ENCODE assay signal across 19 cellular contexts in genomic region chr9:92384373-92384772, GRCh38. TPM values are rescaled to one million over a fixed set of nuclear protein-coding genes. Genes with fewer than 3 reads are reported as not detected.
DNase-seq lines count a peak whose midpoint lies in the region; ATAC-seq, FAIRE-seq and TF ChIP-seq lines count a peak whose summit lies in the region.
"Had no signal": no experiment of that assay in that cellular context is flagged by ENCODE, and none has a peak within 500 bp of the region (broad histone marks: within the 10 kb centered on the region; RNA-seq: fewer than 3 reads in every experiment).

No MANE protein-coding gene starts in this region.

- intact Hi-C loops in IMR-90 (cut with micrococcal nuclease) (loop anchor here (5.0 kb wide), 1 partner anchor 37 kb away; no protein-coding TSS in a partner anchor), K562 (cut with micrococcal nuclease) (no loop called here), aorta (cut with DNase I) (loop anchor here in 1 of 2 donors (5.0 kb wide), 1 partner anchor 37 kb away; no protein-coding TSS in a partner anchor)

- CTCF ChIA-PET in IMR-90 (lab: Yijun Ruan, JAX) (no interaction called here), K562 (lab: Yijun Ruan, JAX; ENCODE audit: low intra/inter-chr PET ratio) (no interaction called here)

- no CpG with 5 or more reads among the region's 1 CpG for WGBS in IMR-90 (ENCODE audit: extremely low coverage in 2 of 2, insufficient read length in 1 of 2), 2 experiments
- WGBS in K562 (ENCODE audit: insufficient coverage, low coverage, missing lambda C conversion rate): 90% methylated on average over 1 of the region's 1 CpG
- WGBS in aorta, 2 donors: 0 to 9% methylated on average over 1 of the region's 1 CpG

- H4K20me1 ChIP-seq in IMR-90 (ENCODE audit: insufficient read depth, low read length) (no peaks in the 10 kb centered on the region), K562 (replicated peaks; ENCODE audit: control insufficient read depth, insufficient read depth, low read length) (no peaks in the 10 kb centered on the region)

- H3K79me2 ChIP-seq in K562 (ENCODE audit: control insufficient read depth, insufficient read depth, low read length): no peaks in the 10 kb centered on the region

- POLR2A ChIA-PET in IMR-90 (lab: Charles Lee; ENCODE audit: unreplicated experiment) (no interaction called here), K562 (lab: Yijun Ruan, JAX) (interaction anchor here (1.1 kb wide), 1 partner anchor 20 kb away, joined by 3 read pairs; the partner anchor contains the start of gene OGN)

- DNase-seq in IMR-90 (peak; percentile 69), K562 (ENCODE audit: extremely low read depth in 1 of 4, low spot score in 3 of 4) (no peak), hepatic stellate cell (ENCODE audit: low spot score) (peak; percentile 8), aorta (no peak), GM13976 (ENCODE audit: low spot score) (no peak)
- no peak for DNase-seq in activated naive CD4-positive, alpha-beta T cell treated with anti-CD3 and anti-CD28 coated beads, Interleukin-2, amount 50 U/mL, for 72 hours (ENCODE audit: low spot score in 2 of 2)
- DNase-seq: activated CD4-positive, alpha-beta memory T cell treated with anti-CD3 and anti-CD28 coated beads, Interleukin-2, amount 10 ng/mL, durations not matched to agents 7 days and 5 days; CD4-positive, alpha-beta T cell; effector CD4-positive, alpha-beta T cell; head of caudate nucleus; left cardiac atrium; naive B cell; NCI-H1092; NCI-H345; stimulated activated CD4-positive, alpha-beta T cell treated with anti-CD3 and anti-CD28 coated beads, Interleukin-1b, Interleukin-23, amount 100 ng/mL, for 48 hours; thyroid gland had no signal

- H4K91ac ChIP-seq in IMR-90 (ENCODE audit: insufficient read depth, low read depth, low read length): no peak overlapping the region

- TF ChIP-seq POLR2A in IMR-90 (IDR thresholded peaks at IDR 0.05; ENCODE audit: low read depth, low read length) (no peak), K562 (conservative IDR thresholded peaks at IDR 0.05) (no peak)

- H4K8ac ChIP-seq in IMR-90 (ENCODE audit: low read depth in 2 of 2, low read length in 2 of 2): no peak overlapping the region

- H3K9me3 ChIP-seq in IMR-90 (ENCODE audit: control insufficient read depth, insufficient read depth, low read length): no peaks in the 10 kb centered on the region
- H3K9me3 ChIP-seq in K562 (replicated peaks; ENCODE audit: control insufficient read depth, insufficient read depth, low read depth, low read length): no peaks in the 10 kb centered on the region
- H3K9me3 ChIP-seq in aorta (ENCODE audit: control insufficient read depth, low read length): no peaks in the 10 kb centered on the region

- H3K9ac ChIP-seq in IMR-90 (ENCODE audit: low read depth, low read length) (no peak overlapping the region), K562 (ENCODE audit: insufficient read depth in 1 of 2, low read depth in 2 of 2, low read length in 2 of 2) (no peak overlapping the region)

- dilution Hi-C loops in IMR-90 (cut with HindIII; ENCODE audit: low sequenced_read_pairs, unreplicated experiment): no loop called here

- no peak overlapping the region for H3K14ac ChIP-seq in IMR-90 (replicated peaks; ENCODE audit: low read depth, low read length)

- peak overlapping the region; percentile 63 for H3K4me2 ChIP-seq in IMR-90 (ENCODE audit: low read depth, low read length)
- H3K4me2 ChIP-seq in K562 (ENCODE audit: insufficient read depth, low read length): no peak overlapping the region

- H2BK120ac ChIP-seq in IMR-90 (ENCODE audit: low read depth, low read length): no peak overlapping the region

- peak; percentile 87 for ATAC-seq in IMR-90 (ENCODE audit: low read depth)
- ATAC-seq in K562: no peak
- peak; percentile 30 for ATAC-seq in aorta (ENCODE audit: low FRiP score)
- ATAC-seq in activated naive CD4-positive, alpha-beta T cell treated with anti-CD3 and anti-CD28 coated beads, Interleukin-2, amount 50 U/mL, for 72 hours: no peak
- no peak for ATAC-seq in HG02610 (IDR thresholded peaks at IDR 0.05; ENCODE audit: unreplicated experiment)
- ATAC-seq: activated T-helper 17 cell treated with anti-CD3 and anti-CD28 coated beads, Interleukin-2, amount 50 U/mL, for 72 hours had no signal

- no peaks in the 10 kb centered on the region for H3K79me1 ChIP-seq in IMR-90 (ENCODE audit: low read depth in 1 of 2, low read length in 2 of 2)

- H3K56ac ChIP-seq in IMR-90 (ENCODE audit: extremely low read depth, insufficient read depth, low read length): no peak overlapping the region

- no peak for TF ChIP-seq EP300 in K562 (IDR thresholded peaks at IDR 0.05; ENCODE audit: low read length)

- H2BK15ac ChIP-seq in IMR-90 (ENCODE audit: low read depth, low read length): no peak overlapping the region

- BruUV-seq in IMR-90 (replicated peaks; lab: Mats Ljungman, UMichigan) (no TSS peak), K562 (replicated peaks; lab: Mats Ljungman, UMichigan) (no TSS peak)

- H3K4ac ChIP-seq in IMR-90 (ENCODE audit: low read depth, low read length): no peak overlapping the region

- no peak overlapping the region; the same call in 1 of the 2 replicates for H3K18ac ChIP-seq in IMR-90 (ENCODE audit: low read depth, low read length)

- no peaks in the 10 kb centered on the region for H3K36me3 ChIP-seq in IMR-90 (ENCODE audit: control insufficient read depth, insufficient read depth, low read length)
- no peaks in the 10 kb centered on the region for H3K36me3 ChIP-seq in K562 (ENCODE audit: control insufficient read depth, insufficient read depth, low read length)
- H3K36me3 ChIP-seq in aorta (ENCODE audit: control insufficient read depth in 1 of 2, insufficient read depth in 2 of 2, low read length in 1 of 2): no peaks in the 10 kb centered on the region
- H3K36me3 ChIP-seq: thyroid gland had no signal

- no peak for TF ChIP-seq CTCF in IMR-90 (conservative IDR thresholded peaks at IDR 0.05; ENCODE audit: low read depth, low read length)
- TF ChIP-seq CTCF in K562 (IDR thresholded peaks at IDR 0.05 in 2 of 3, conservative IDR thresholded peaks at IDR 0.05 in 1 of 3; ENCODE audit: insufficient read depth in 2 of 3, low read depth in 1 of 3, low read length in 3 of 3): no peak
- no peak for TF ChIP-seq CTCF in GM13976 (IDR thresholded peaks at IDR 0.05; ENCODE audit: borderline replicate concordance, control extremely low read depth, extremely low read depth, insufficient read depth, missing control alignments)

- H2AK5ac ChIP-seq in IMR-90 (ENCODE audit: low read depth, low read length): no peak overlapping the region

- H2BK20ac ChIP-seq in IMR-90 (ENCODE audit: low read depth, low read length): no peak overlapping the region

- H3K9me3 Mint-ChIP-seq in activated naive CD4-positive, alpha-beta T cell treated with anti-CD3 and anti-CD28 coated beads, Interleukin-2, amount 50 U/mL, for 72 hours: no peaks in the 10 kb centered on the region
- H3K9me3 Mint-ChIP-seq: activated CD4-positive, alpha-beta memory T cell treated with anti-CD3 and anti-CD28 coated beads, Interleukin-2, amount 10 ng/mL, durations not matched to agents 7 days and 5 days; activated T-helper 17 cell treated with anti-CD3 and anti-CD28 coated beads, Interleukin-2, amount 50 U/mL, for 72 hours; CD4-positive, alpha-beta T cell; naive B cell had no signal

- H2AFZ ChIP-seq in IMR-90 (replicated peaks; ENCODE audit: low read length, poor library complexity) (no peak overlapping the region), K562 (ENCODE audit: low read depth, low read length) (no peak overlapping the region)

- H3K27ac ChIP-seq in IMR-90 (ENCODE audit: insufficient read depth, low read length) (no peak overlapping the region), K562 (ENCODE audit: extremely low read depth, low read depth, low read length) (no peak overlapping the region), aorta (ENCODE audit: low read depth in 1 of 2, low read length in 2 of 2) (no peak overlapping the region)
- H3K27ac ChIP-seq: SK-N-MC had no signal

- no peak overlapping the region for H3K23ac ChIP-seq in IMR-90 (ENCODE audit: low read depth, low read length)

- H2AK9ac ChIP-seq in IMR-90 (replicated peaks; ENCODE audit: low read depth, low read length, poor library complexity): no peak overlapping the region

- no peaks in the 10 kb centered on the region; the same call in 1 of the 2 replicates for H3K4me1 ChIP-seq in IMR-90 (ENCODE audit: control insufficient read depth, insufficient read depth, low read length)
- no peaks in the 10 kb centered on the region for H3K4me1 ChIP-seq in K562 (replicated peaks in 1 of 2; ENCODE audit: control insufficient read depth in 2 of 2, insufficient read depth in 2 of 2, low read length in 2 of 2)
- peaks cover 2 to 3% of the 10 kb centered on the region in 2 donors for H3K4me1 ChIP-seq in aorta (ENCODE audit: control insufficient read depth in 1 of 2, insufficient read depth in 2 of 2, low read length in 2 of 2)
- H3K4me1 ChIP-seq: thyroid gland had no signal

- H2BK5ac ChIP-seq in IMR-90 (ENCODE audit: low read depth, low read length, poor library complexity, severe bottlenecking): no peak overlapping the region

- H3K27me3 ChIP-seq in IMR-90 (ENCODE audit: control insufficient read depth, insufficient read depth, low read length) (no peaks in the 10 kb centered on the region), K562 (ENCODE audit: control insufficient read depth in 2 of 2, insufficient read depth in 2 of 2, low read length in 2 of 2) (no peaks in the 10 kb centered on the region), aorta (ENCODE audit: control insufficient read depth in 1 of 2, insufficient read depth in 2 of 2, low read length in 1 of 2) (no peaks in the 10 kb centered on the region)
- H3K27me3 ChIP-seq: thyroid gland had no signal

- in situ Hi-C loops in IMR-90 (cut with MboI; ENCODE audit: low sequenced_read_pairs): no loop called here
- in situ Hi-C loops in K562 (cut with MboI): no loop called here
- in situ Hi-C loops in GM13976 (cut with MboI; ENCODE audit: low sequenced_read_pairs, unreplicated experiment): no loop called here

- no peak for FAIRE-seq in K562 (lab: Jason Lieb, UNC)

- H3K4me3 ChIP-seq in IMR-90 (ENCODE audit: insufficient read depth, low read depth, low read length) (no peak overlapping the region), K562 (no peak overlapping the region), aorta (ENCODE audit: low read length in 2 of 2) (no peak overlapping the region)
- H3K4me3 ChIP-seq: SK-N-MC, thyroid gland had no signal

- H3K9me1 ChIP-seq in IMR-90 (ENCODE audit: insufficient read depth, low read length): no peaks in the 10 kb centered on the region; the same call in 1 of the 2 replicates
- H3K9me1 ChIP-seq in K562 (ENCODE audit: control insufficient read depth, insufficient read depth, low read length): no peaks in the 10 kb centered on the region

- H3K27ac Mint-ChIP-seq in activated naive CD4-positive, alpha-beta T cell treated with anti-CD3 and anti-CD28 coated beads, Interleukin-2, amount 50 U/mL, for 72 hours: no peak overlapping the region
- H3K27ac Mint-ChIP-seq: activated CD4-positive, alpha-beta memory T cell treated with anti-CD3 and anti-CD28 coated beads, Interleukin-2, amount 10 ng/mL, durations not matched to agents 7 days and 5 days; activated T-helper 17 cell treated with anti-CD3 and anti-CD28 coated beads, Interleukin-2, amount 50 U/mL, for 72 hours; CD4-positive, alpha-beta T cell had no signal

- H3K36me3 Mint-ChIP-seq in activated naive CD4-positive, alpha-beta T cell treated with anti-CD3 and anti-CD28 coated beads, Interleukin-2, amount 50 U/mL, for 72 hours: no peaks in the 10 kb centered on the region
- H3K36me3 Mint-ChIP-seq: naive B cell had no signal

- no peak overlapping the region for H4K5ac ChIP-seq in IMR-90 (ENCODE audit: low read depth, low read length)

- TF ChIP-seq RAD21 in IMR-90 (IDR thresholded peaks at IDR 0.05; ENCODE audit: low read length) (no peak), K562 (CRISPR knock-in tag; conservative IDR thresholded peaks at IDR 0.05 in 1 of 2, IDR thresholded peaks at IDR 0.05 in 1 of 2) (no peak)

RNA-seq across cellular contexts. Expression of gene OGN, which starts 20.0 kb away (rescaled TPM):
- under 0.01 TPM in 1 of 2 replicates, not detected in the other for total RNA-seq in IMR-90 (2012; rRNA removed)
- polyA plus RNA-seq in IMR-90 (2012; rRNA removed): 0.10 TPM in 1 of 2 replicates, not detected in the other
- polyA plus RNA-seq in IMR-90 (2012; cell fraction: cytosol; rRNA removed): not detected in 2 replicates
- not detected in 2 replicates for polyA plus RNA-seq in IMR-90 (2012; cell fraction: nucleus; rRNA removed; ENCODE audit: low replicate concordance)
- not detected in 2 replicates for total RNA-seq in K562 (2011; cell fraction: chromatin; rRNA removed; ENCODE audit: low replicate concordance)
- total RNA-seq in K562 (2011; cell fraction: nucleolus; rRNA removed): not detected in 2 replicates
- total RNA-seq in K562 (2011; cell fraction: nucleoplasm; rRNA removed): not detected in 2 replicates
- total RNA-seq in K562 (2014; rRNA removed): not detected in 2 replicates
- total RNA-seq in K562 (2014; rRNA removed; fragmentation: Illumina TruSeq; extraction: Trizol): not detected in 2 replicates
- total RNA-seq in K562 (2015; rRNA removed; fragmentation: Illumina TruSeq; extraction: Trizol): not detected in 2 replicates
- total RNA-seq in K562 (2021): 0.07 and 0.16 TPM in 2 replicates
- polyA plus RNA-seq in K562 (2011; rRNA removed): not detected in 2 replicates
- polyA plus RNA-seq in K562 (2011; cell fraction: cytosol; rRNA removed): not detected in 2 replicates
- polyA plus RNA-seq in K562 (2011; cell fraction: nucleus; rRNA removed): not detected in 2 replicates
- 0.04 and 0.07 TPM in 2 replicates for polyA plus RNA-seq in K562 (2012)
- not detected in 2 replicates for polyA plus RNA-seq in K562 (2014; fragmentation: Illumina TruSeq; extraction: Trizol)
- polyA plus RNA-seq in K562 (2014; fragmentation: Nextera tagmentation; extraction: Ambion mirVana): under 1 TPM in 1 of 2 experiments, not detected in 1; 0.17 TPM
- polyA plus RNA-seq in K562 (2014; rRNA removed): not detected in 2 replicates
- polyA minus RNA-seq in K562 (2011; rRNA and poly(A)+ RNA removed): not detected in 2 replicates
- not detected in 2 replicates for polyA minus RNA-seq in K562 (2011; cell fraction: cytosol; rRNA and poly(A)+ RNA removed)
- not detected in 2 replicates for polyA minus RNA-seq in K562 (2011; cell fraction: nucleus; rRNA and poly(A)+ RNA removed)
- total RNA-seq in aorta: 100 to 1,000 TPM; 175 to 318 TPM
- 100 to 1,000 TPM; 235 to 803 TPM for polyA plus RNA-seq in aorta
- total RNA-seq in activated naive CD4-positive, alpha-beta T cell treated with anti-CD3 and anti-CD28 coated beads, Interleukin-2, amount 50 U/mL, for 72 hours: not detected
- total RNA-seq: activated CD4-positive, alpha-beta memory T cell treated with anti-CD3 and anti-CD28 coated beads, Interleukin-2, amount 10 ng/mL, durations not matched to agents 7 days and 5 days had no signal

RNA-seq across cellular contexts. Expression of gene OMD, which starts 39.9 kb away (rescaled TPM):
- total RNA-seq in IMR-90 (2012; rRNA removed) (not detected in 2 replicates), K562 (2014; rRNA removed) (not detected in 2 replicates), K562 (2014; rRNA removed; fragmentation: Illumina TruSeq; extraction: Trizol) (not detected in 2 replicates), K562 (2015; rRNA removed; fragmentation: Illumina TruSeq; extraction: Trizol) (not detected in 2 replicates), K562 (2021) (not detected in 2 replicates), aorta (10 to 100 TPM; 36.4 to 43.3 TPM)
- polyA plus RNA-seq in IMR-90 (2012; rRNA removed) (not detected in 2 replicates), K562 (2011; rRNA removed) (not detected in 2 replicates), K562 (2014; fragmentation: Illumina TruSeq; extraction: Trizol) (not detected in 2 replicates), K562 (2014; fragmentation: Nextera tagmentation; extraction: Ambion mirVana) (under 1 TPM in 1 of 2 experiments, not detected in 1; 0.21 TPM), K562 (2014; rRNA removed) (not detected in 2 replicates), aorta (100 to 1,000 TPM; 156 to 176 TPM)
- polyA plus RNA-seq in IMR-90 (2012; cell fraction: cytosol; rRNA removed): not detected in 2 replicates
- polyA plus RNA-seq in IMR-90 (2012; cell fraction: nucleus; rRNA removed; ENCODE audit: low replicate concordance): not detected in 2 replicates
- not detected in 2 replicates for total RNA-seq in K562 (2011; cell fraction: chromatin; rRNA removed; ENCODE audit: low replicate concordance)
- not detected in 2 replicates for total RNA-seq in K562 (2011; cell fraction: nucleolus; rRNA removed)
- not detected in 2 replicates for total RNA-seq in K562 (2011; cell fraction: nucleoplasm; rRNA removed)
- polyA plus RNA-seq in K562 (2011; cell fraction: cytosol; rRNA removed): not detected in 2 replicates
- not detected in 2 replicates for polyA plus RNA-seq in K562 (2011; cell fraction: nucleus; rRNA removed)
- 0.04 TPM in 1 of 2 replicates, not detected in the other for polyA plus RNA-seq in K562 (2012)
- not detected in 2 replicates for polyA minus RNA-seq in K562 (2011; rRNA and poly(A)+ RNA removed)
- polyA minus RNA-seq in K562 (2011; cell fraction: cytosol; rRNA and poly(A)+ RNA removed): not detected in 2 replicates
- polyA minus RNA-seq in K562 (2011; cell fraction: nucleus; rRNA and poly(A)+ RNA removed): not detected in 2 replicates
- total RNA-seq in activated naive CD4-positive, alpha-beta T cell treated with anti-CD3 and anti-CD28 coated beads, Interleukin-2, amount 50 U/mL, for 72 hours: not detected
- total RNA-seq: activated CD4-positive, alpha-beta memory T cell treated with anti-CD3 and anti-CD28 coated beads, Interleukin-2, amount 10 ng/mL, durations not matched to agents 7 days and 5 days; activated T-helper 17 cell treated with anti-CD3 and anti-CD28 coated beads, Interleukin-2, amount 50 U/mL, for 72 hours; CD4-positive, alpha-beta T cell had no signal

RNA-seq across cellular contexts. Expression of gene CENPP, which starts 58.6 kb away (rescaled TPM):
- total RNA-seq in IMR-90 (2012; rRNA removed): 1.4 and 3.6 TPM in 2 replicates
- polyA plus RNA-seq in IMR-90 (2012; rRNA removed): 0.90 and 2.0 TPM in 2 replicates
- polyA plus RNA-seq in IMR-90 (2012; cell fraction: cytosol; rRNA removed): 0.32 and 0.49 TPM in 2 replicates
- polyA plus RNA-seq in IMR-90 (2012; cell fraction: nucleus; rRNA removed; ENCODE audit: low replicate concordance): 1.2 TPM in 2 replicates
- 35.9 and 70.6 TPM in 2 replicates for total RNA-seq in K562 (2011; cell fraction: chromatin; rRNA removed; ENCODE audit: low replicate concordance)
- total RNA-seq in K562 (2011; cell fraction: nucleolus; rRNA removed): 8.8 and 13.2 TPM in 2 replicates
- total RNA-seq in K562 (2011; cell fraction: nucleoplasm; rRNA removed): 30.5 and 30.9 TPM in 2 replicates
- total RNA-seq in K562 (2014; rRNA removed): 16.1 and 17.7 TPM in 2 replicates
- 22.6 and 27.7 TPM in 2 replicates for total RNA-seq in K562 (2014; rRNA removed; fragmentation: Illumina TruSeq; extraction: Trizol)
- total RNA-seq in K562 (2015; rRNA removed; fragmentation: Illumina TruSeq; extraction: Trizol): 23.4 and 28.5 TPM in 2 replicates
- 17.9 and 19.7 TPM in 2 replicates for total RNA-seq in K562 (2021)
- polyA plus RNA-seq in K562 (2011; rRNA removed): 15.0 and 17.9 TPM in 2 replicates
- polyA plus RNA-seq in K562 (2011; cell fraction: cytosol; rRNA removed): 2.5 and 3.3 TPM in 2 replicates
- 3.6 and 3.7 TPM in 2 replicates for polyA plus RNA-seq in K562 (2011; cell fraction: nucleus; rRNA removed)
- polyA plus RNA-seq in K562 (2012): 13.4 and 15.8 TPM in 2 replicates
- 24.1 and 25.8 TPM in 2 replicates for polyA plus RNA-seq in K562 (2014; fragmentation: Illumina TruSeq; extraction: Trizol)
- 10 to 100 TPM in 1 of 2 experiments, 1 to 10 TPM in 1; 8.0 to 10.2 TPM for polyA plus RNA-seq in K562 (2014; fragmentation: Nextera tagmentation; extraction: Ambion mirVana)
- 18.5 and 20.9 TPM in 2 replicates for polyA plus RNA-seq in K562 (2014; rRNA removed)
- 12.7 and 16.5 TPM in 2 replicates for polyA minus RNA-seq in K562 (2011; rRNA and poly(A)+ RNA removed)
- polyA minus RNA-seq in K562 (2011; cell fraction: cytosol; rRNA and poly(A)+ RNA removed): 5.6 and 7.9 TPM in 2 replicates
- 8.3 and 17.5 TPM in 2 replicates for polyA minus RNA-seq in K562 (2011; cell fraction: nucleus; rRNA and poly(A)+ RNA removed)
- 10 to 100 TPM in 1 of 2 donors, 1 to 10 TPM in 1; 3.9 to 11.1 TPM for total RNA-seq in aorta
- 1 to 10 TPM in 1 of 2 donors, under 1 TPM in 1; 0.50 to 4.7 TPM for polyA plus RNA-seq in aorta
- total RNA-seq in activated naive CD4-positive, alpha-beta T cell treated with anti-CD3 and anti-CD28 coated beads, Interleukin-2, amount 50 U/mL, for 72 hours: 10 to 100 TPM; 22.3 to 26.4 TPM

RNA-seq across cellular contexts. Expression of gene NOL8, which starts 59.2 kb away (rescaled TPM):
- 18.3 and 23.6 TPM in 2 replicates for total RNA-seq in IMR-90 (2012; rRNA removed)
- 7.4 and 10.1 TPM in 2 replicates for polyA plus RNA-seq in IMR-90 (2012; rRNA removed)
- polyA plus RNA-seq in IMR-90 (2012; cell fraction: cytosol; rRNA removed): 0.81 and 1.8 TPM in 2 replicates
- polyA plus RNA-seq in IMR-90 (2012; cell fraction: nucleus; rRNA removed; ENCODE audit: low replicate concordance): 1.8 and 19.2 TPM in 2 replicates
- 88.1 and 253 TPM in 2 replicates for total RNA-seq in K562 (2011; cell fraction: chromatin; rRNA removed; ENCODE audit: low replicate concordance)
- 39.0 and 50.7 TPM in 2 replicates for total RNA-seq in K562 (2011; cell fraction: nucleolus; rRNA removed)
- 86.3 and 124 TPM in 2 replicates for total RNA-seq in K562 (2011; cell fraction: nucleoplasm; rRNA removed)
- 46.9 and 51.3 TPM in 2 replicates for total RNA-seq in K562 (2014; rRNA removed)
- total RNA-seq in K562 (2014; rRNA removed; fragmentation: Illumina TruSeq; extraction: Trizol): 57.1 and 64.7 TPM in 2 replicates
- total RNA-seq in K562 (2015; rRNA removed; fragmentation: Illumina TruSeq; extraction: Trizol): 57.4 and 64.8 TPM in 2 replicates
- total RNA-seq in K562 (2021): 51.5 and 55.0 TPM in 2 replicates
- polyA plus RNA-seq in K562 (2011; rRNA removed): 41.3 and 51.9 TPM in 2 replicates
- polyA plus RNA-seq in K562 (2011; cell fraction: cytosol; rRNA removed): 7.6 and 12.9 TPM in 2 replicates
- polyA plus RNA-seq in K562 (2011; cell fraction: nucleus; rRNA removed): 76.6 and 92.6 TPM in 2 replicates
- polyA plus RNA-seq in K562 (2012): 31.0 and 43.3 TPM in 2 replicates
- 66.0 and 88.8 TPM in 2 replicates for polyA plus RNA-seq in K562 (2014; fragmentation: Illumina TruSeq; extraction: Trizol)
- 10 to 100 TPM; 83.4 to 91.5 TPM for polyA plus RNA-seq in K562 (2014; fragmentation: Nextera tagmentation; extraction: Ambion mirVana)
- 58.7 and 62.5 TPM in 2 replicates for polyA plus RNA-seq in K562 (2014; rRNA removed)
- polyA minus RNA-seq in K562 (2011; rRNA and poly(A)+ RNA removed): 122 and 141 TPM in 2 replicates
- 22.0 and 31.9 TPM in 2 replicates for polyA minus RNA-seq in K562 (2011; cell fraction: cytosol; rRNA and poly(A)+ RNA removed)
- 63.4 and 103 TPM in 2 replicates for polyA minus RNA-seq in K562 (2011; cell fraction: nucleus; rRNA and poly(A)+ RNA removed)
- total RNA-seq in aorta: 10 to 100 TPM; 29.7 to 43.1 TPM
- 10 to 100 TPM; 14.4 to 22.4 TPM for polyA plus RNA-seq in aorta
- total RNA-seq in activated naive CD4-positive, alpha-beta T cell treated with anti-CD3 and anti-CD28 coated beads, Interleukin-2, amount 50 U/mL, for 72 hours: 10 to 100 TPM; 64.2 to 66.9 TPM

Comparison
In these comparisons a context has a peak if more than half of its experiments do, and no peak if none do; other contexts are left out.
1. ATAC-seq: peak in IMR-90 (single experiment) and aorta (single experiment); none in K562 (single experiment), activated naive CD4-positive, alpha-beta T cell treated with anti-CD3 and anti-CD28 coated beads, Interleukin-2, amount 50 U/mL, for 72 hours (0 of 2) and HG02610 (single experiment).
2. DNase-seq: peak in IMR-90 (single experiment) and hepatic stellate cell (single experiment); none in K562 (0 of 4), aorta (0 of 2), GM13976 (single experiment) and activated naive CD4-positive, alpha-beta T cell treated with anti-CD3 and anti-CD28 coated beads, Interleukin-2, amount 50 U/mL, for 72 hours (0 of 2).
3. RNA of gene OGN, which starts 20.0 kb away (total RNA-seq): 175 to 318 TPM in aorta; under 0.01 TPM in IMR-90, 0.07 to 0.16 TPM in K562 and not detected in activated naive CD4-positive, alpha-beta T cell treated with anti-CD3 and anti-CD28 coated beads, Interleukin-2, amount 50 U/mL, for 72 hours; every median in the first group is over 100 times any median in the second.
4. RNA of gene OMD, which starts 39.9 kb away (total RNA-seq): 36.4 to 43.3 TPM in aorta; not detected in IMR-90, not detected in K562 and not detected in activated naive CD4-positive, alpha-beta T cell treated with anti-CD3 and anti-CD28 coated beads, Interleukin-2, amount 50 U/mL, for 72 hours; every median in the first group is over 10 times any median in the second.